Comparison of ENCODE assay signal across 10 cellular contexts in the genomic region with DNA sequence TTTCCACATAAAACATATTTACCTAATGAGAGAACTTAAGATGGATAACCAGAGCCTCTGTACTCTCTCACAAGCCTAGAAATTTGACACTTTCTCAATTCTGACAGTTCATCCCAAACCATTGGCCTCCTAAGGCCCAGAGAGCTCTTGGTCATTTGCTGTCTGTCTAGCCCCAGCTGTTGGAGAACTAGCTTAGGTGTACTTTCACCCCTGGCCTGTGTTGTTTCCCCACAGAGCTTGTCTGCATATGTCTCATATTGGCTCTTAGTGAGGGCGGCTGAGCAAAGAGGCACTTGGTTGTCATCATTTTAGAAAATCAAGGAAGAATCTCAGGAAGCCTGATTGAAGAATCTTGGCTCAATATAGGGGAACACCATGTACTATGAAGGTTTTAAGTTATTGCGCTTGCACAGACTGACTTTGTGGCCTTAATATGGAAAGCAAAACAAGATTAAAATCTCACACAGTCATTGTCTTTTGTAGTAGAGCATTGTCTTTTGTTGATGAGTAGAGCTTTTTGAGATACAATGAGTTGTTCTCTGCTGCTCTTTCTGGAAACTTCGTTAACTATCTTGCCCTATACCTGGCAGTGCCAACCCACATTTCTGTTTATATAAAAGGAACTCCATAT.
DNase-seq lines count a peak whose midpoint lies in the region; ATAC-seq, FAIRE-seq and TF ChIP-seq lines count a peak whose summit lies in the region.
"Had no signal": no experiment of that assay in that cellular context is flagged by ENCODE, and none has a peak within 500 bp of the region (broad histone marks: within the 10 kb centered on the region; RNA-seq: fewer than 3 reads in every experiment).

No MANE protein-coding gene starts in this region.

- TF ChIP-seq CTCF in 22Rv1 (IDR thresholded peaks at IDR 0.05) (no peak), fibroblast of mammary gland (conservative IDR thresholded peaks at IDR 0.05; ENCODE audit: control insufficient read depth, insufficient read depth, low read depth, low read length) (no peak), neural progenitor cell (IDR thresholded peaks at IDR 0.05) (no peak)

- peak overlapping the region; percentile 44 for H3K27ac ChIP-seq in 22Rv1
- H3K27ac ChIP-seq in neural progenitor cell: no peak overlapping the region

- H3K4me3 Mint-ChIP-seq in neural progenitor cell: no peak overlapping the region
- H3K4me3 Mint-ChIP-seq in natural killer cell treated with Interleukin-12 subunit alpha and Interleukin-12 subunit beta and Interleukin-15 and Interleukin-18, amount 100 ng/mL, for 72 hours: no peak overlapping the region

- peaks cover 11% of the 10 kb centered on the region for H3K9me3 Mint-ChIP-seq in neural progenitor cell
- H3K9me3 Mint-ChIP-seq in natural killer cell treated with Interleukin-12 subunit alpha and Interleukin-12 subunit beta and Interleukin-15 and Interleukin-18, amount 100 ng/mL, for 72 hours: peaks cover 4% of the 10 kb centered on the region

- no peaks in the 10 kb centered on the region for H3K27me3 ChIP-seq in neural progenitor cell
- H3K27me3 ChIP-seq: MG63 had no signal

- H2AFZ ChIP-seq in neural progenitor cell (replicated peaks): no peak overlapping the region

- H3K4me1 Mint-ChIP-seq in neural progenitor cell: peaks cover 43% of the 10 kb centered on the region
- H3K4me1 Mint-ChIP-seq in natural killer cell treated with Interleukin-12 subunit alpha and Interleukin-12 subunit beta and Interleukin-15 and Interleukin-18, amount 100 ng/mL, for 72 hours (ENCODE audit: low read depth in 2 of 2): peaks cover 6 to 12% of the 10 kb centered on the region in 2 donors

- no peak for ATAC-seq in natural killer cell treated with Interleukin-12 subunit alpha and Interleukin-12 subunit beta and Interleukin-15 and Interleukin-18, amount 100 ng/mL, for 72 hours

- no peak overlapping the region for H3K9ac ChIP-seq in neural progenitor cell

- H3K4me3 ChIP-seq in fibroblast of mammary gland (ENCODE audit: control insufficient read depth, low read depth, low read length): no peak overlapping the region
- no peak overlapping the region for H3K4me3 ChIP-seq in neural progenitor cell
- H3K4me3 ChIP-seq: MG63 had no signal

- peak; percentile 13 for DNase-seq in RPMI8226
- peak; percentile 93 for DNase-seq in fibroblast of mammary gland (ENCODE audit: low read depth)
- DNase-seq in neural progenitor cell (ENCODE audit: low spot score): no peak
- no peak for DNase-seq in posterior cingulate gyrus
- no peak for DNase-seq in natural killer cell treated with Interleukin-12 subunit alpha and Interleukin-12 subunit beta and Interleukin-15 and Interleukin-18, amount 100 ng/mL, for 72 hours (ENCODE audit: low spot score)
- DNase-seq in stimulated activated CD4-positive, alpha-beta T cell treated with anti-CD3 and anti-CD28 coated beads, Interleukin-2, amount 100 ng/mL, for 24 hours: no peak
- DNase-seq in frontal cortex (ENCODE audit: low spot score in 2 of 2): no peak

- H3K4me1 ChIP-seq in neural progenitor cell: peaks cover 23% of the 10 kb centered on the region

- H4K20me1 ChIP-seq in neural progenitor cell (ENCODE audit: low read depth): no peaks in the 10 kb centered on the region

- intact Hi-C loops in posterior cingulate gyrus (cut with DNase I): no loop called here

- no peak overlapping the region for H3K4me2 ChIP-seq in neural progenitor cell

- no peak for FAIRE-seq in frontal cortex (lab: Jason Lieb, UNC)

- H3K27ac Mint-ChIP-seq in neural progenitor cell: peak overlapping the region; percentile 61
- H3K27ac Mint-ChIP-seq in natural killer cell treated with Interleukin-12 subunit alpha and Interleukin-12 subunit beta and Interleukin-15 and Interleukin-18, amount 100 ng/mL, for 72 hours: no peak overlapping the region

- H3K9me3 ChIP-seq in neural progenitor cell (ENCODE audit: low read depth): no peaks in the 10 kb centered on the region

- H3K79me2 ChIP-seq in neural progenitor cell (ENCODE audit: low read depth): no peaks in the 10 kb centered on the region

- peaks cover 6% of the 10 kb centered on the region for H3K36me3 Mint-ChIP-seq in neural progenitor cell
- H3K36me3 Mint-ChIP-seq in natural killer cell treated with Interleukin-12 subunit alpha and Interleukin-12 subunit beta and Interleukin-15 and Interleukin-18, amount 100 ng/mL, for 72 hours: peaks cover 10% of the 10 kb centered on the region

- no peaks in the 10 kb centered on the region for H3K36me3 ChIP-seq in neural progenitor cell

- peaks cover 12% of the 10 kb centered on the region for H3F3A ChIP-seq in neural progenitor cell (ENCODE audit: low read depth)

- no peaks in the 10 kb centered on the region for H3K27me3 Mint-ChIP-seq in neural progenitor cell (ENCODE audit: insufficient read depth, low read depth)
- H3K27me3 Mint-ChIP-seq in natural killer cell treated with Interleukin-12 subunit alpha and Interleukin-12 subunit beta and Interleukin-15 and Interleukin-18, amount 100 ng/mL, for 72 hours: no peaks in the 10 kb centered on the region
- H3K27me3 Mint-ChIP-seq: naive thymus-derived CD8-positive, alpha-beta T cell had no signal

Comparison
In these comparisons a context has a peak if more than half of its experiments do, and no peak if none do; other contexts are left out.
1. DNase-seq: peak in RPMI8226 (single experiment) and fibroblast of mammary gland (single experiment); none in neural progenitor cell (single experiment), posterior cingulate gyrus (0 of 10), natural killer cell treated with Interleukin-12 subunit alpha and Interleukin-12 subunit beta and Interleukin-15 and Interleukin-18, amount 100 ng/mL, for 72 hours (single experiment), stimulated activated CD4-positive, alpha-beta T cell treated with anti-CD3 and anti-CD28 coated beads, Interleukin-2, amount 100 ng/mL, for 24 hours (0 of 2) and frontal cortex (0 of 2).